Comparison of ENCODE assay signal across 21 cellular contexts in the genomic region with DNA sequence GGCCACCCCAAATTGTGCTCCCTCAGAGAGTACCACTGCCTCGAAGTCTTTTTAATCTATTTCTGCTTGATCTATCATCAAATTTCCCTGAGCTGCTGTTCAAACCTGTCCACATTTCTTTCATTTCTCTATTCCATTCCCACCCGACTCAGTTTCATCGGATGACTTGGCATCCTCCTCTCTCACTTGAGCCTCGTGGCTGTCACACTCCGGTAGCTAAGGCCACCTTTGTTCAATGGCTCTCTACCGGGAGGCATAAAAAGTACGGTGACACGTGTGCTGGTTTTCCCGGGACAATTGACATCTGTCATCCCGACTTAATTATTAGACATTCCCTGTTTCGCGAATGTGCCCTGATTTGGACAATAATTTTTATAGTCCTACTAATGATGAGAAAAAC. TPM values are rescaled to one million over a fixed set of nuclear protein-coding genes. Genes with fewer than 3 reads are reported as not detected.
A peak's percentile ranks its signal among the peaks of the same experiment; 100 is the strongest.
DNase-seq lines count a peak whose midpoint lies in the region; ATAC-seq and TF ChIP-seq lines count a peak whose summit lies in the region.
"Had no signal": no experiment of that assay in that cellular context is flagged by ENCODE, and none has a peak within 500 bp of the region (broad histone marks: within the 10 kb centered on the region; RNA-seq: fewer than 3 reads in every experiment).

No MANE protein-coding gene starts in this region.

- no peak overlapping the region for H2AFZ ChIP-seq in OCI-LY3 (ENCODE audit: low read depth, low read length)

- peaks cover 0 to 7% (median 4%) of the 10 kb centered on the region in 8 donors for H3K9me3 Mint-ChIP-seq in CD4-positive, alpha-beta memory T cell

- TF ChIP-seq CTCF in OCI-LY3 (IDR thresholded peaks at IDR 0.05; ENCODE audit: low read depth, low read length), result no peak

- H3K4me1 Mint-ChIP-seq in CD4-positive, alpha-beta memory T cell, result no peaks in the 10 kb centered on the region

- H3K27ac ChIP-seq in OCI-LY3 (ENCODE audit: low read length), result no peak overlapping the region
- no peak overlapping the region for H3K27ac ChIP-seq in CD4-positive, alpha-beta memory T cell (ENCODE audit: low read depth, low read length)
- H3K27ac ChIP-seq: SJSA1 had no signal

- H3K4me3 ChIP-seq in OCI-LY3 (ENCODE audit: low read length), result no peak overlapping the region
- H3K4me3 ChIP-seq in CD4-positive, alpha-beta memory T cell (ENCODE audit: low read length in 2 of 2), result no peak overlapping the region
- H3K4me3 ChIP-seq: GM12878, SJSA1 had no signal

- H3K9me3 ChIP-seq in OCI-LY3 (ENCODE audit: insufficient read depth, low read length), result no peaks in the 10 kb centered on the region
- H3K9me3 ChIP-seq in CD4-positive, alpha-beta memory T cell (ENCODE audit: control insufficient read depth in 1 of 2, low read length in 2 of 2), result no peaks in the 10 kb centered on the region

- H3K27me3 ChIP-seq in OCI-LY3 (ENCODE audit: low read depth, low read length), result peaks cover 16% of the 10 kb centered on the region
- H3K27me3 ChIP-seq in CD4-positive, alpha-beta memory T cell (ENCODE audit: insufficient read depth, low read length), result peaks cover 4% of the 10 kb centered on the region
- H3K27me3 ChIP-seq: SJSA1 had no signal

- H3K9ac ChIP-seq in OCI-LY3 (ENCODE audit: low read length), result no peak overlapping the region

- peaks cover 16 to 23% of the 10 kb centered on the region in 2 donors for H3K27me3 Mint-ChIP-seq in CD4-positive, alpha-beta memory T cell
- H3K27me3 Mint-ChIP-seq: dendritic cell treated with granulocyte-macrophage colony-stimulating factor and Interleukin-4, amounts not matched to agents 40 ng/mL and 50 ng/mL, for 4 days had no signal

- intact Hi-C loops in CD4-positive, alpha-beta memory T cell (cut with micrococcal nuclease), result loop anchor here (10.0 kb wide), 1 partner anchor 471 kb away; no protein-coding TSS in a partner anchor

- POLR2A ChIA-PET in CD4-positive, alpha-beta memory T cell (lab: Charles Lee; ENCODE audit: partially characterized antibody), result no interaction called here

- no peaks in the 10 kb centered on the region for H3K36me3 ChIP-seq in OCI-LY3 (replicated peaks; ENCODE audit: low read depth, low read length)
- H3K36me3 ChIP-seq in CD4-positive, alpha-beta memory T cell (ENCODE audit: insufficient read depth, low read length), result no peaks in the 10 kb centered on the region
- H3K36me3 ChIP-seq: SJSA1 had no signal

- DNase-seq in DMS79 (lab: John Stamatoyannopoulos, UW) (peak; percentile 9), kidney tubule cell (ENCODE audit: low spot score) (peak; percentile 56), renal cortical epithelial cell (ENCODE audit: low read depth) (peak; percentile 16), inferior parietal cortex (ENCODE audit: extremely low spot score) (no peak)
- DNase-seq in CD4-positive, alpha-beta memory T cell, result no peak
- DNase-seq: activated CD4-positive, alpha-beta T cell treated with anti-CD3 and anti-CD28 coated beads, Interleukin-2, amount 10 ng/mL, durations not matched to agents 24 days and 14 days; activated CD8-positive, alpha-beta memory T cell treated with anti-CD3 and anti-CD28 coated beads, Interleukin-2, amount 50 U/mL, for 48 hours; activated naive CD4-positive, alpha-beta T cell; erythroblast; NCI-H510A; T-helper 9 cell had no signal

- peaks cover 15% of the 10 kb centered on the region for H3K4me1 ChIP-seq in OCI-LY3 (ENCODE audit: low read length)
- no peaks in the 10 kb centered on the region for H3K4me1 ChIP-seq in CD4-positive, alpha-beta memory T cell (ENCODE audit: insufficient read depth, low read length)

- ATAC-seq in GM21515 (IDR thresholded peaks at IDR 0.05; ENCODE audit: unreplicated experiment) (no peak), HG02981 (IDR thresholded peaks at IDR 0.05; ENCODE audit: unreplicated experiment) (no peak)
- ATAC-seq: GM12878 had no signal

- no peaks in the 10 kb centered on the region for H3K79me2 ChIP-seq in OCI-LY3 (ENCODE audit: low read length)

- peak overlapping the region; percentile 60 for H3K4me2 ChIP-seq in OCI-LY3 (ENCODE audit: low read length)

- no peaks in the 10 kb centered on the region for H4K20me1 ChIP-seq in OCI-LY3 (ENCODE audit: insufficient read depth, low read length)

- H3K4me3 Mint-ChIP-seq in CD4-positive, alpha-beta memory T cell, result no peak overlapping the region
- H3K4me3 Mint-ChIP-seq: activated CD4-positive, alpha-beta T cell treated with anti-CD3 and anti-CD28 coated beads, Interleukin-2, amount 10 ng/mL, durations not matched to agents 24 days and 14 days; dendritic cell treated with granulocyte-macrophage colony-stimulating factor and Interleukin-4, amounts not matched to agents 40 ng/mL and 50 ng/mL, for 4 days; stimulated activated naive CD8-positive, alpha-beta T cell treated with anti-CD3 and anti-CD28 coated beads, Interleukin-15, Interleukin-2, amounts not matched to agents 100 ng/mL and 50 ng/mL, for 24 hours had no signal

- H3K36me3 Mint-ChIP-seq in CD4-positive, alpha-beta memory T cell, result peaks cover 0 to 2% of the 10 kb centered on the region in 2 donors

- peak overlapping the region in 1 of 7 donors; percentile 17 for H3K27ac Mint-ChIP-seq in CD4-positive, alpha-beta memory T cell
- H3K27ac Mint-ChIP-seq: activated CD4-positive, alpha-beta T cell treated with anti-CD3 and anti-CD28 coated beads, Interleukin-2, amount 10 ng/mL, durations not matched to agents 24 days and 14 days; dendritic cell treated with granulocyte-macrophage colony-stimulating factor and Interleukin-4, amounts not matched to agents 40 ng/mL and 50 ng/mL, for 4 days; stimulated activated naive CD8-positive, alpha-beta T cell treated with anti-CD3 and anti-CD28 coated beads, Interleukin-15, Interleukin-2, amounts not matched to agents 100 ng/mL and 50 ng/mL, for 24 hours had no signal

- CTCF ChIA-PET in CD4-positive, alpha-beta memory T cell (lab: Charles Lee; ENCODE audit: partially characterized antibody), result no interaction called here

RNA-seq across cellular contexts. Expression of a gene that starts 22.6 kb away (rescaled TPM):
- 7.2 and 17.2 TPM in 2 replicates for total RNA-seq in renal cortical epithelial cell
- total RNA-seq in CD4-positive, alpha-beta memory T cell, result 1 to 10 TPM; 6.7 to 9.5 TPM
- polyA plus RNA-seq in CD4-positive, alpha-beta memory T cell, result 10 to 100 TPM in 1 of 2 donors, 1 to 10 TPM in 1; 9.6 to 10.8 TPM

RNA-seq across cellular contexts. Expression of a gene that starts 42.4 kb away (rescaled TPM):
- not detected in 2 replicates for total RNA-seq in renal cortical epithelial cell
- not detected for total RNA-seq in CD4-positive, alpha-beta memory T cell
- not detected for polyA plus RNA-seq in CD4-positive, alpha-beta memory T cell
- total RNA-seq: activated CD4-positive, alpha-beta T cell treated with anti-CD3 and anti-CD28 coated beads, Interleukin-2, amount 10 ng/mL, durations not matched to agents 24 days and 14 days; Calu3; GM12878; H1; SJSA1 had no signal
- polyA plus RNA-seq: H1, keratinocyte had no signal

Comparison
In these comparisons a context has a peak if more than half of its experiments do, and no peak if none do; other contexts are left out.
1. DNase-seq: peak in DMS79 (single experiment), kidney tubule cell (single experiment) and renal cortical epithelial cell (single experiment); none in CD4-positive, alpha-beta memory T cell (0 of 5) and inferior parietal cortex (single experiment).